12 cellular contexts compared by ENCODE assay signal in genomic region chr14:104746071-104746545, GRCh38. TPM values are rescaled to one million over a fixed set of nuclear protein-coding genes. Genes with fewer than 3 reads are reported as not detected.
DNase-seq lines count a peak whose midpoint lies in the region; ATAC-seq and TF ChIP-seq lines count a peak whose summit lies in the region.
"Had no signal": no experiment of that assay in that cellular context is flagged by ENCODE, and none has a peak within 500 bp of the region (broad histone marks: within the 10 kb centered on the region; RNA-seq: fewer than 3 reads in every experiment).

No MANE protein-coding gene starts in this region.

- H3K27ac ChIP-seq in hepatocyte: peak overlapping the region; percentile 77
- H3K27ac ChIP-seq: A549, breast epithelium had no signal

- no peak overlapping the region for H3K27ac Mint-ChIP-seq in activated CD4-positive, alpha-beta T cell treated with anti-CD3 and anti-CD28 coated beads for 36 hours
- no peak overlapping the region for H3K27ac Mint-ChIP-seq in activated CD4-positive, alpha-beta T cell treated with anti-CD3 and anti-CD28 coated beads, Interleukin-2, amount 10 ng/mL, durations not matched to agents 24 days and 14 days
- peak overlapping the region; percentile 66 for H3K27ac Mint-ChIP-seq in activated CD4-positive, alpha-beta memory T cell treated with anti-CD3 and anti-CD28 coated beads for 36 hours
- H3K27ac Mint-ChIP-seq in stimulated activated naive CD8-positive, alpha-beta T cell treated with anti-CD3 and anti-CD28 coated beads, Interleukin-15, amount 100 ng/mL, for 72 hours: no peak overlapping the region

- peak; percentile 79 for ATAC-seq in activated CD4-positive, alpha-beta T cell treated with anti-CD3 and anti-CD28 coated beads for 36 hours
- peak; percentile 76 for ATAC-seq in stimulated activated naive CD8-positive, alpha-beta T cell treated with anti-CD3 and anti-CD28 coated beads, Interleukin-15, amount 100 ng/mL, for 72 hours
- ATAC-seq in HG03196 (IDR thresholded peaks at IDR 0.05; ENCODE audit: unreplicated experiment) (no peak), GM18517 (IDR thresholded peaks at IDR 0.05; ENCODE audit: unreplicated experiment) (no peak)
- ATAC-seq: A549 had no signal

- CTCF ChIA-PET in activated CD4-positive, alpha-beta T cell treated with anti-CD3 and anti-CD28 coated beads for 36 hours (lab: Charles Lee): no interaction called here
- CTCF ChIA-PET in activated CD4-positive, alpha-beta memory T cell treated with anti-CD3 and anti-CD28 coated beads for 36 hours (lab: Charles Lee): interaction anchor here (2.3 kb wide), 1 partner anchor 21 kb away, joined by 7 read pairs; the partner anchor contains the start of gene ADSS1

- H3K9me2 ChIP-seq in hepatocyte (replicated peaks; ENCODE audit: insufficient read depth): no peaks in the 10 kb centered on the region

- no peaks in the 10 kb centered on the region for H3K27me3 ChIP-seq in hepatocyte
- H3K27me3 ChIP-seq: breast epithelium had no signal

- no peak overlapping the region for H3K4me3 Mint-ChIP-seq in activated CD4-positive, alpha-beta T cell treated with anti-CD3 and anti-CD28 coated beads for 36 hours
- H3K4me3 Mint-ChIP-seq in activated CD4-positive, alpha-beta T cell treated with anti-CD3 and anti-CD28 coated beads, Interleukin-2, amount 10 ng/mL, durations not matched to agents 24 days and 14 days: no peak overlapping the region
- H3K4me3 Mint-ChIP-seq in activated CD4-positive, alpha-beta memory T cell treated with anti-CD3 and anti-CD28 coated beads for 36 hours: no peak overlapping the region
- peak overlapping the region in 1 of 2 donors; percentile 3 for H3K4me3 Mint-ChIP-seq in stimulated activated naive CD8-positive, alpha-beta T cell treated with anti-CD3 and anti-CD28 coated beads, Interleukin-15, amount 100 ng/mL, for 72 hours

- H2AFZ ChIP-seq in hepatocyte: no peak overlapping the region

- WGBS in hepatocyte (ENCODE audit: low lambda C conversion rate, missing lambda C conversion rate): 89% methylated on average over 13 of the region's 13 CpGs

- H3K4me1 ChIP-seq in hepatocyte (ENCODE audit: insufficient read depth): peaks cover 28% of the 10 kb centered on the region
- H3K4me1 ChIP-seq: breast epithelium had no signal

- peak; percentile 62 for DNase-seq in activated CD4-positive, alpha-beta T cell treated with anti-CD3 and anti-CD28 coated beads for 36 hours
- DNase-seq in activated CD4-positive, alpha-beta T cell treated with anti-CD3 and anti-CD28 coated beads, Interleukin-2, amount 10 ng/mL, durations not matched to agents 24 days and 14 days: no peak
- peak; percentile 74 for DNase-seq in activated CD4-positive, alpha-beta memory T cell treated with anti-CD3 and anti-CD28 coated beads for 36 hours
- DNase-seq in hepatocyte (ENCODE audit: low spot score) (no peak), foreskin melanocyte (no peak)
- peak in 1 of 2 donors; percentile 48 for DNase-seq in stimulated activated naive CD8-positive, alpha-beta T cell treated with anti-CD3 and anti-CD28 coated beads, Interleukin-15, amount 100 ng/mL, for 72 hours
- DNase-seq: DND-41, NCI-H2107 had no signal

- H3K27me3 Mint-ChIP-seq in activated CD4-positive, alpha-beta T cell treated with anti-CD3 and anti-CD28 coated beads for 36 hours: no peaks in the 10 kb centered on the region
- H3K27me3 Mint-ChIP-seq in activated CD4-positive, alpha-beta T cell treated with anti-CD3 and anti-CD28 coated beads, Interleukin-2, amount 10 ng/mL, durations not matched to agents 24 days and 14 days: peaks cover 1% of the 10 kb centered on the region
- no peaks in the 10 kb centered on the region for H3K27me3 Mint-ChIP-seq in activated CD4-positive, alpha-beta memory T cell treated with anti-CD3 and anti-CD28 coated beads for 36 hours
- no peaks in the 10 kb centered on the region for H3K27me3 Mint-ChIP-seq in stimulated activated naive CD8-positive, alpha-beta T cell treated with anti-CD3 and anti-CD28 coated beads, Interleukin-15, amount 100 ng/mL, for 72 hours

- POLR2A ChIA-PET in activated CD4-positive, alpha-beta T cell treated with anti-CD3 and anti-CD28 coated beads for 36 hours (lab: Charles Lee): no interaction called here
- POLR2A ChIA-PET in activated CD4-positive, alpha-beta memory T cell treated with anti-CD3 and anti-CD28 coated beads for 36 hours (lab: Charles Lee): no interaction called here

- H3K4me3 ChIP-seq in hepatocyte: no peak overlapping the region
- H3K4me3 ChIP-seq: A549, breast epithelium had no signal

- H3K4me2 ChIP-seq in hepatocyte: no peak overlapping the region
- H3K4me2 ChIP-seq: A549 had no signal

- no peaks in the 10 kb centered on the region for H3K9me3 ChIP-seq in hepatocyte (ENCODE audit: low read depth)
- H3K9me3 ChIP-seq: A549, breast epithelium had no signal

- no peaks in the 10 kb centered on the region for H3K36me3 Mint-ChIP-seq in activated CD4-positive, alpha-beta T cell treated with anti-CD3 and anti-CD28 coated beads for 36 hours (ENCODE audit: low read depth)
- no peaks in the 10 kb centered on the region for H3K36me3 Mint-ChIP-seq in activated CD4-positive, alpha-beta T cell treated with anti-CD3 and anti-CD28 coated beads, Interleukin-2, amount 10 ng/mL, durations not matched to agents 24 days and 14 days (ENCODE audit: low read depth)
- H3K36me3 Mint-ChIP-seq in activated CD4-positive, alpha-beta memory T cell treated with anti-CD3 and anti-CD28 coated beads for 36 hours: no peaks in the 10 kb centered on the region

- no peaks in the 10 kb centered on the region for H3K79me2 ChIP-seq in hepatocyte

- intact Hi-C loops in activated CD4-positive, alpha-beta T cell treated with anti-CD3 and anti-CD28 coated beads for 36 hours (cut with DNase I, micrococcal nuclease): no loop called here
- intact Hi-C loops in activated CD4-positive, alpha-beta T cell treated with anti-CD3 and anti-CD28 coated beads, Interleukin-2, amount 10 ng/mL, durations not matched to agents 24 days and 14 days (cut with micrococcal nuclease): no loop called here
- intact Hi-C loops in activated CD4-positive, alpha-beta memory T cell treated with anti-CD3 and anti-CD28 coated beads for 36 hours (cut with micrococcal nuclease): no loop called here

- TF ChIP-seq CTCF in hepatocyte (IDR thresholded peaks at IDR 0.05; ENCODE audit: poor library complexity): no peak

- H3K9me3 Mint-ChIP-seq in activated CD4-positive, alpha-beta T cell treated with anti-CD3 and anti-CD28 coated beads for 36 hours (ENCODE audit: low read depth): no peaks in the 10 kb centered on the region
- no peaks in the 10 kb centered on the region for H3K9me3 Mint-ChIP-seq in activated CD4-positive, alpha-beta T cell treated with anti-CD3 and anti-CD28 coated beads, Interleukin-2, amount 10 ng/mL, durations not matched to agents 24 days and 14 days
- peaks cover 2% of the 10 kb centered on the region for H3K9me3 Mint-ChIP-seq in activated CD4-positive, alpha-beta memory T cell treated with anti-CD3 and anti-CD28 coated beads for 36 hours
- no peaks in the 10 kb centered on the region for H3K9me3 Mint-ChIP-seq in stimulated activated naive CD8-positive, alpha-beta T cell treated with anti-CD3 and anti-CD28 coated beads, Interleukin-15, amount 100 ng/mL, for 72 hours

- no peaks in the 10 kb centered on the region for H3K36me3 ChIP-seq in hepatocyte (replicated peaks; ENCODE audit: insufficient read depth, low read depth)
- H3K36me3 ChIP-seq: breast epithelium had no signal

- H3K4me1 Mint-ChIP-seq in activated CD4-positive, alpha-beta T cell treated with anti-CD3 and anti-CD28 coated beads for 36 hours: peaks cover 11% of the 10 kb centered on the region
- peaks cover 2% of the 10 kb centered on the region for H3K4me1 Mint-ChIP-seq in activated CD4-positive, alpha-beta T cell treated with anti-CD3 and anti-CD28 coated beads, Interleukin-2, amount 10 ng/mL, durations not matched to agents 24 days and 14 days
- peaks cover 19% of the 10 kb centered on the region for H3K4me1 Mint-ChIP-seq in activated CD4-positive, alpha-beta memory T cell treated with anti-CD3 and anti-CD28 coated beads for 36 hours (ENCODE audit: low read depth)
- peaks cover 12% of the 10 kb centered on the region for H3K4me1 Mint-ChIP-seq in stimulated activated naive CD8-positive, alpha-beta T cell treated with anti-CD3 and anti-CD28 coated beads, Interleukin-15, amount 100 ng/mL, for 72 hours

- no peaks in the 10 kb centered on the region for H4K20me1 ChIP-seq in hepatocyte (ENCODE audit: insufficient read depth, poor library complexity, severe bottlenecking)

RNA-seq across cellular contexts. Expression of gene SIVA1, which starts 6.8 kb away (rescaled TPM):
- total RNA-seq in activated CD4-positive, alpha-beta T cell treated with anti-CD3 and anti-CD28 coated beads for 36 hours: 10 to 100 TPM; 47.1 to 97.1 TPM
- total RNA-seq in activated CD4-positive, alpha-beta T cell treated with anti-CD3 and anti-CD28 coated beads, Interleukin-2, amount 10 ng/mL, durations not matched to agents 24 days and 14 days: 117 and 123 TPM in 2 replicates
- 100 to 1,000 TPM in 1 of 2 experiments, 10 to 100 TPM in 1; 97.6 to 109 TPM for total RNA-seq in activated CD4-positive, alpha-beta memory T cell treated with anti-CD3 and anti-CD28 coated beads for 36 hours
- total RNA-seq in hepatocyte: 163 and 218 TPM in 2 replicates
- 140 and 149 TPM in 2 replicates for polyA plus RNA-seq in hepatocyte

RNA-seq across cellular contexts. Expression of gene ADSS1, which starts 22.1 kb away (rescaled TPM):
- 1 to 10 TPM; 2.2 to 3.2 TPM for total RNA-seq in activated CD4-positive, alpha-beta T cell treated with anti-CD3 and anti-CD28 coated beads for 36 hours
- 0.96 and 1.4 TPM in 2 replicates for total RNA-seq in activated CD4-positive, alpha-beta T cell treated with anti-CD3 and anti-CD28 coated beads, Interleukin-2, amount 10 ng/mL, durations not matched to agents 24 days and 14 days
- 1 to 10 TPM; 2.3 to 3.3 TPM for total RNA-seq in activated CD4-positive, alpha-beta memory T cell treated with anti-CD3 and anti-CD28 coated beads for 36 hours
- total RNA-seq in hepatocyte: 3.1 and 3.8 TPM in 2 replicates
- 5.1 and 7.6 TPM in 2 replicates for polyA plus RNA-seq in hepatocyte

RNA-seq across cellular contexts. Expression of gene AKT1, which starts 49.4 kb away (rescaled TPM):
- total RNA-seq in activated CD4-positive, alpha-beta T cell treated with anti-CD3 and anti-CD28 coated beads for 36 hours: 100 to 1,000 TPM; 110 to 126 TPM
- 133 and 143 TPM in 2 replicates for total RNA-seq in activated CD4-positive, alpha-beta T cell treated with anti-CD3 and anti-CD28 coated beads, Interleukin-2, amount 10 ng/mL, durations not matched to agents 24 days and 14 days
- total RNA-seq in activated CD4-positive, alpha-beta memory T cell treated with anti-CD3 and anti-CD28 coated beads for 36 hours: 100 to 1,000 TPM; 131 to 133 TPM
- 120 and 124 TPM in 2 replicates for total RNA-seq in hepatocyte
- 155 and 159 TPM in 2 replicates for polyA plus RNA-seq in hepatocyte

RNA-seq across cellular contexts. Expression of gene ZBTB42, which starts 54.8 kb away (rescaled TPM):
- 1 to 10 TPM; 1.5 to 2.0 TPM for total RNA-seq in activated CD4-positive, alpha-beta T cell treated with anti-CD3 and anti-CD28 coated beads for 36 hours
- total RNA-seq in activated CD4-positive, alpha-beta T cell treated with anti-CD3 and anti-CD28 coated beads, Interleukin-2, amount 10 ng/mL, durations not matched to agents 24 days and 14 days: 4.9 and 5.5 TPM in 2 replicates
- 1 to 10 TPM; 3.1 to 3.4 TPM for total RNA-seq in activated CD4-positive, alpha-beta memory T cell treated with anti-CD3 and anti-CD28 coated beads for 36 hours
- 8.6 and 13.0 TPM in 2 replicates for total RNA-seq in hepatocyte
- polyA plus RNA-seq in hepatocyte: 3.6 TPM in 2 replicates

RNA-seq across cellular contexts. Expression of gene INF2, which starts 56.7 kb away (rescaled TPM):
- 10 to 100 TPM; 60.8 to 66.0 TPM for total RNA-seq in activated CD4-positive, alpha-beta T cell treated with anti-CD3 and anti-CD28 coated beads for 36 hours
- total RNA-seq in activated CD4-positive, alpha-beta T cell treated with anti-CD3 and anti-CD28 coated beads, Interleukin-2, amount 10 ng/mL, durations not matched to agents 24 days and 14 days: 90.9 and 92.3 TPM in 2 replicates
- total RNA-seq in activated CD4-positive, alpha-beta memory T cell treated with anti-CD3 and anti-CD28 coated beads for 36 hours: 10 to 100 TPM; 66.7 to 71.5 TPM
- 24.2 and 31.6 TPM in 2 replicates for total RNA-seq in hepatocyte
- polyA plus RNA-seq in hepatocyte: 23.8 and 34.0 TPM in 2 replicates

Comparison
In these comparisons a context has a peak if more than half of its experiments do, and no peak if none do; other contexts are left out.
1. DNase-seq: peak in activated CD4-positive, alpha-beta T cell treated with anti-CD3 and anti-CD28 coated beads for 36 hours (single experiment) and activated CD4-positive, alpha-beta memory T cell treated with anti-CD3 and anti-CD28 coated beads for 36 hours (single experiment); none in activated CD4-positive, alpha-beta T cell treated with anti-CD3 and anti-CD28 coated beads, Interleukin-2, amount 10 ng/mL, durations not matched to agents 24 days and 14 days (single experiment), hepatocyte (single experiment) and foreskin melanocyte (single experiment).
2. ATAC-seq: peak in activated CD4-positive, alpha-beta T cell treated with anti-CD3 and anti-CD28 coated beads for 36 hours (single experiment) and stimulated activated naive CD8-positive, alpha-beta T cell treated with anti-CD3 and anti-CD28 coated beads, Interleukin-15, amount 100 ng/mL, for 72 hours (single experiment); none in HG03196 (single experiment) and GM18517 (single experiment).